ENCODE assay signal across 13 cellular contexts in the genomic region with DNA sequence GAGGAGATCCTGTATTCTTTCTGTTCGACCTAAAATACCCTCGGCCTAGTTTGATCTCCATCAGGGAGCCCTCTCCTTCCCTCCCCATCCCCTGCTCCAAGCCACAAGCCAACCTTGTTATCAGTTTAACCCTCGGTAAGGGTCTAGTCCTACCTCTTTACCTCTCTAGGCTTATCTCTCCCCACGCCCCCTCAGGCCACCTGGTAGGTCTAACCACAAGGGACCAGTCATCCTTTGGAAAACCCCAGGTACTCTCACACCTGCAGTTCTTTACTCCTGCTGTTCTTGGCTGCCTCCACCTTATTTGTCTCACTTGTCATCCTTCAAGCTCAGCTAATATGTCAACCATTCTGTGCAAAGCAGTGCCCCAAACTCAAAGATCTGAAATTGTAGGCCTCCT.
"Had no signal": no experiment of that assay in that cellular context is flagged by ENCODE, and none has a peak within 500 bp of the region (broad histone marks: within the 10 kb centered on the region; RNA-seq: fewer than 3 reads in every experiment).

No MANE protein-coding gene starts in this region.

- H3K36me3 Mint-ChIP-seq: natural killer cell treated with Interleukin-12 subunit alpha and Interleukin-12 subunit beta and Interleukin-15 and Interleukin-18, amount 100 ng/mL, for 72 hours had no signal

- H3K4me1 ChIP-seq: gastroesophageal sphincter, lower lobe of right lung, vagina had no signal

- H3K36me3 ChIP-seq: gastroesophageal sphincter, lower lobe of right lung, vagina had no signal

- H3K9me3 ChIP-seq: gastroesophageal sphincter, lower lobe of right lung, vagina had no signal

- H3K4me3 ChIP-seq: gastroesophageal sphincter, hepatocyte, lower lobe of right lung, vagina had no signal

- H3K27me3 ChIP-seq: gastroesophageal sphincter, hepatocyte, vagina had no signal

- H2AFZ ChIP-seq: hepatocyte had no signal

- H3K27ac ChIP-seq: epithelial cell of prostate, gastroesophageal sphincter, hepatocyte, lower lobe of right lung, vagina had no signal

- H3K9me3 Mint-ChIP-seq: activated naive CD4-positive, alpha-beta T cell treated with anti-CD3 and anti-CD28 coated beads for 36 hours; natural killer cell treated with Interleukin-12 subunit alpha and Interleukin-12 subunit beta and Interleukin-15 and Interleukin-18, amount 100 ng/mL, for 72 hours had no signal

- H3K4me2 ChIP-seq: hepatocyte had no signal

- DNase-seq: activated CD8-positive, alpha-beta memory T cell treated with anti-CD3 and anti-CD28 coated beads for 24 hours; activated naive CD4-positive, alpha-beta T cell treated with anti-CD3 and anti-CD28 coated beads for 36 hours; cortex of kidney; effector CD8-positive, alpha-beta T cell; kidney glomerular epithelial cell; lower lobe of right lung; stimulated activated CD4-positive, alpha-beta T cell treated with anti-CD3 and anti-CD28 coated beads, Interleukin-4, amount 100 ng/mL, for 1 hour; T-helper 17 cell had no signal

- H3K4me3 Mint-ChIP-seq: activated naive CD4-positive, alpha-beta T cell treated with anti-CD3 and anti-CD28 coated beads for 36 hours; natural killer cell treated with Interleukin-12 subunit alpha and Interleukin-12 subunit beta and Interleukin-15 and Interleukin-18, amount 100 ng/mL, for 72 hours; T-helper 17 cell had no signal

- H3K79me2 ChIP-seq: hepatocyte had no signal

- H3K27me3 Mint-ChIP-seq: natural killer cell treated with Interleukin-12 subunit alpha and Interleukin-12 subunit beta and Interleukin-15 and Interleukin-18, amount 100 ng/mL, for 72 hours had no signal

- ATAC-seq: gastroesophageal sphincter; lower lobe of right lung; natural killer cell treated with Interleukin-12 subunit alpha and Interleukin-12 subunit beta and Interleukin-15 and Interleukin-18, amount 100 ng/mL, for 72 hours; T-helper 17 cell had no signal

- H3K27ac Mint-ChIP-seq: activated naive CD4-positive, alpha-beta T cell treated with anti-CD3 and anti-CD28 coated beads for 36 hours; natural killer cell treated with Interleukin-12 subunit alpha and Interleukin-12 subunit beta and Interleukin-15 and Interleukin-18, amount 100 ng/mL, for 72 hours; T-helper 17 cell had no signal
